ENCODE assay signal across 8 cellular contexts in the genomic region with DNA sequence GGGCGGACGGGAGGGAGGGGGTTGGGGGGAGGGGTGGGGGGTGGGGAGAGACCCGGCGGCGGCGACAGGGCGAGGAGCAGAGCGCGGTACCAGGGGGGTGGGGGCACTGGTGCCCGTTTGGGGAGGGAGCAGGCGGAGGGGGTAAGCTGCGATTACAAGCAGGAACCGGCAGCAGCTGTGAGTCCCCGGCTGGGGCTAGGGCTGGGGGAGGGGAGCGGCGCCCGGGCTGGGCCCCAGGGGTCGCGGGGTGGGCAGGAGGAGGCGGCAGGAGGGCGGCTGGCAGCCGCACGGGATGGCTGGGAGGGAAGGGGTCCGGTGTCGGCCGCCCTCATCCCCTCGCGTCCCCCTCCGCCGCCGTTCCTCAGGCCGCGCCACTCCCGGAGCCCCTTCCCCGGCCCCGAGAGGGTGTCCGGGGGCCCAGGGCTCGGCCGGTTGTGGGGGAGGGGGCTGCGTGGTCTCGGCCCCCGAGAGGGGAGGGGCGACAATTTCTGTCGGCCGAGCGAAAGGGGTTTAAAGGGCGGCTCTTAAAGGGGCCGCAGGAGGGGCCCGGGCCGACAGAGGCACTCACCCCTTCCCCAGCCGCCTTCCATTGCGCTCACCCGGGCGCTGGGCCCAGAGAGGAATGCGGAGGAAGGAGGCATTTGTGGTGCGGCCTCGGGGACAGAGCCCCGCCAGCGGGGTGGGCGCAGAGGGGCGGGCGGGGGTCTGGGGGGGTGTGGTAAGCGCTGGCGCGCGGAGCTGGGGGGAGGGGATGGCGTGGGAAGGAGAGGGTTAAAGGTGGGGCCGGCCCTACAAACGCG. TPM values are rescaled to one million over a fixed set of nuclear protein-coding genes. Genes with fewer than 3 reads are reported as not detected.
DNase-seq lines count a peak whose midpoint lies in the region; ATAC-seq lines count a peak whose summit lies in the region.

A gene with protein sequence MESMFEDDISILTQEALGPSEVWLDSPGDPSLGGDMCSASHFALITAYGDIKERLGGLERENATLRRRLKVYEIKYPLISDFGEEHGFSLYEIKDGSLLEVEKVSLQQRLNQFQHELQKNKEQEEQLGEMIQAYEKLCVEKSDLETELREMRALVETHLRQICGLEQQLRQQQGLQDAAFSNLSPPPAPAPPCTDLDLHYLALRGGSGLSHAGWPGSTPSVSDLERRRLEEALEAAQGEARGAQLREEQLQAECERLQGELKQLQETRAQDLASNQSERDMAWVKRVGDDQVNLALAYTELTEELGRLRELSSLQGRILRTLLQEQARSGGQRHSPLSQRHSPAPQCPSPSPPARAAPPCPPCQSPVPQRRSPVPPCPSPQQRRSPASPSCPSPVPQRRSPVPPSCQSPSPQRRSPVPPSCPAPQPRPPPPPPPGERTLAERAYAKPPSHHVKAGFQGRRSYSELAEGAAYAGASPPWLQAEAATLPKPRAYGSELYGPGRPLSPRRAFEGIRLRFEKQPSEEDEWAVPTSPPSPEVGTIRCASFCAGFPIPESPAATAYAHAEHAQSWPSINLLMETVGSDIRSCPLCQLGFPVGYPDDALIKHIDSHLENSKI (plus strand): TSS at position 144 of the 800 bp plus-strand sequence. CDS start 1,952 bp downstream, outside the sequence.

- H3K27me3 Mint-ChIP-seq in activated CD4-positive, alpha-beta T cell treated with anti-CD3 and anti-CD28 coated beads, Interleukin-2, amount 10 ng/mL, durations not matched to agents 24 days and 14 days = peaks cover 3% of the 10 kb centered on the region

- no peaks in the 10 kb centered on the region for H3K9me3 Mint-ChIP-seq in activated CD4-positive, alpha-beta T cell treated with anti-CD3 and anti-CD28 coated beads, Interleukin-2, amount 10 ng/mL, durations not matched to agents 24 days and 14 days

- ATAC-seq in stimulated activated naive CD8-positive, alpha-beta T cell treated with anti-CD3 and anti-CD28 coated beads, Interleukin-15, Interleukin-2, amounts not matched to agents 100 U/mL and 50 U/mL, for 24 hours = peak; percentile 15
- ATAC-seq in HG02973 (IDR thresholded peaks at IDR 0.05; ENCODE audit: unreplicated experiment) (no peak), HG02852 (IDR thresholded peaks at IDR 0.05; ENCODE audit: unreplicated experiment) (no peak)

- H3K4me3 Mint-ChIP-seq in activated CD4-positive, alpha-beta T cell treated with anti-CD3 and anti-CD28 coated beads, Interleukin-2, amount 10 ng/mL, durations not matched to agents 24 days and 14 days = peak within 1 kb of the TSS; percentile 93

- peak within 1 kb of the TSS; percentile 18 to 39 for H3K9ac ChIP-seq in duodenal mucosa (ENCODE audit: low read depth in 1 of 2, low read length in 2 of 2)

- H3K36me3 Mint-ChIP-seq in activated CD4-positive, alpha-beta T cell treated with anti-CD3 and anti-CD28 coated beads, Interleukin-2, amount 10 ng/mL, durations not matched to agents 24 days and 14 days (ENCODE audit: low read depth) = peaks cover 7% of the 10 kb centered on the region

- H3K27ac Mint-ChIP-seq in activated CD4-positive, alpha-beta T cell treated with anti-CD3 and anti-CD28 coated beads, Interleukin-2, amount 10 ng/mL, durations not matched to agents 24 days and 14 days = peak within 1 kb of the TSS; percentile 88

- H3K4me1 ChIP-seq in duodenal mucosa (ENCODE audit: control insufficient read depth in 1 of 2, insufficient read depth in 2 of 2, low read length in 2 of 2) = peaks cover 11 to 20% of the 10 kb centered on the region in 2 donors

- no peaks in the 10 kb centered on the region for H3K9me3 ChIP-seq in duodenal mucosa (ENCODE audit: control insufficient read depth in 1 of 2, low read length in 2 of 2)

- no peaks in the 10 kb centered on the region for H3K27me3 ChIP-seq in duodenal mucosa (ENCODE audit: control insufficient read depth in 1 of 2, insufficient read depth in 2 of 2, low read length in 2 of 2)

- peak within 1 kb of the TSS; percentile 62 to 74 for H3K4me3 ChIP-seq in duodenal mucosa (ENCODE audit: low read depth in 1 of 2, low read length in 2 of 2)

- peak; percentile 48 for DNase-seq in Daoy (ENCODE audit: low read depth)
- DNase-seq in NCI-H1092 (lab: John Stamatoyannopoulos, UW) = peak; percentile 43
- DNase-seq in activated CD4-positive, alpha-beta T cell treated with anti-CD3 and anti-CD28 coated beads, Interleukin-2, amount 10 ng/mL, durations not matched to agents 24 days and 14 days = peak; percentile 80
- DNase-seq in medulla oblongata (ENCODE audit: extremely low spot score) = peak; percentile 32
- DNase-seq in stimulated activated naive CD8-positive, alpha-beta T cell treated with anti-CD3 and anti-CD28 coated beads, Interleukin-15, Interleukin-2, amounts not matched to agents 100 U/mL and 50 U/mL, for 24 hours = peak; percentile 71

- intact Hi-C loops in activated CD4-positive, alpha-beta T cell treated with anti-CD3 and anti-CD28 coated beads, Interleukin-2, amount 10 ng/mL, durations not matched to agents 24 days and 14 days (cut with micrococcal nuclease) = loop anchor here (1.0 to 2.0 kb wide), 2 partner anchors 27 to 43 kb away; no protein-coding TSS in a partner anchor

- H3K4me1 Mint-ChIP-seq in activated CD4-positive, alpha-beta T cell treated with anti-CD3 and anti-CD28 coated beads, Interleukin-2, amount 10 ng/mL, durations not matched to agents 24 days and 14 days = peaks cover 40% of the 10 kb centered on the region

- no peaks in the 10 kb centered on the region for H3K36me3 ChIP-seq in duodenal mucosa (ENCODE audit: control insufficient read depth in 1 of 2, insufficient read depth in 2 of 2, low read length in 2 of 2)

- no peak within 1 kb of the TSS for H3K27ac ChIP-seq in duodenal mucosa (ENCODE audit: low read depth, low read length)

RNA-seq across cellular contexts. Expression of the gene that starts here (rescaled TPM):
- total RNA-seq in Daoy (2014; rRNA removed; shearing (Covaris generic)) = 0.77 and 1.9 TPM in 2 replicates
- 9.3 and 10.9 TPM in 2 replicates for total RNA-seq in activated CD4-positive, alpha-beta T cell treated with anti-CD3 and anti-CD28 coated beads, Interleukin-2, amount 10 ng/mL, durations not matched to agents 24 days and 14 days
